1 cellular context compared by ENCODE assay signal in genomic region chr13:51422484-51422883, GRCh38.
TF ChIP-seq lines count a peak whose summit lies in the region.

No MANE protein-coding gene starts in this region.

TF ChIP-seq in HCT116, 20 proteins besides CTCF, POLR2A, EP300 and RAD21:
- TF ChIP-seq ZFX (IDR thresholded peaks at IDR 0.05) (no peak), CEBPB (IDR thresholded peaks at IDR 0.05; ENCODE audit: low read depth) (no peak), EGR1 (IDR thresholded peaks at IDR 0.05; ENCODE audit: low read depth) (no peak), FOSL1 (IDR thresholded peaks at IDR 0.05; ENCODE audit: low read depth) (no peak), YY1 (IDR thresholded peaks at IDR 0.05; ENCODE audit: extremely low read depth, insufficient replicate concordance, low read depth, low read length) (no peak), ZBTB33 (IDR thresholded peaks at IDR 0.05; ENCODE audit: extremely low read depth, insufficient replicate concordance, low read length) (no peak), EZH2phosphoT487 (IDR thresholded peaks at IDR 0.05; ENCODE audit: borderline replicate concordance) (no peak), REST (IDR thresholded peaks at IDR 0.05; ENCODE audit: low read depth) (no peak), SRF (IDR thresholded peaks at IDR 0.05; ENCODE audit: low read depth) (no peak), JUND (IDR thresholded peaks at IDR 0.05) (no peak), CBX3 (IDR thresholded peaks at IDR 0.05; ENCODE audit: low read depth) (no peak), EZH2 (IDR thresholded peaks at IDR 0.05) (no peak), ELF1 (IDR thresholded peaks at IDR 0.05; ENCODE audit: borderline replicate concordance, low read depth) (no peak), POLR2AphosphoS5 (IDR thresholded peaks at IDR 0.05; ENCODE audit: low read depth, low read length) (no peak), SP1 (IDR thresholded peaks at IDR 0.05; ENCODE audit: low read depth) (no peak), TCF7L2 (IDR thresholded peaks at IDR 0.05; ENCODE audit: borderline replicate concordance, extremely low read depth, insufficient read depth, insufficient read length) (no peak), ZNF274 (IDR thresholded peaks at IDR 0.05; ENCODE audit: low read depth, low read length) (no peak), SIN3A (IDR thresholded peaks at IDR 0.05; ENCODE audit: low read depth) (no peak)
- TF ChIP-seq, protein P1, sequence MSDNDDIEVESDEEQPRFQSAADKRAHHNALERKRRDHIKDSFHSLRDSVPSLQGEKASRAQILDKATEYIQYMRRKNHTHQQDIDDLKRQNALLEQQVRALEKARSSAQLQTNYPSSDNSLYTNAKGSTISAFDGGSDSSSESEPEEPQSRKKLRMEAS (IDR thresholded peaks at IDR 0.05), result no peak
- TF ChIP-seq, protein P2, sequence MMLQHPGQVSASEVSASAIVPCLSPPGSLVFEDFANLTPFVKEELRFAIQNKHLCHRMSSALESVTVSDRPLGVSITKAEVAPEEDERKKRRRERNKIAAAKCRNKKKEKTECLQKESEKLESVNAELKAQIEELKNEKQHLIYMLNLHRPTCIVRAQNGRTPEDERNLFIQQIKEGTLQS (IDR thresholded peaks at IDR 0.05), result no peak
